Comparison of ENCODE assay signal across 9 cellular contexts in the genomic region with DNA sequence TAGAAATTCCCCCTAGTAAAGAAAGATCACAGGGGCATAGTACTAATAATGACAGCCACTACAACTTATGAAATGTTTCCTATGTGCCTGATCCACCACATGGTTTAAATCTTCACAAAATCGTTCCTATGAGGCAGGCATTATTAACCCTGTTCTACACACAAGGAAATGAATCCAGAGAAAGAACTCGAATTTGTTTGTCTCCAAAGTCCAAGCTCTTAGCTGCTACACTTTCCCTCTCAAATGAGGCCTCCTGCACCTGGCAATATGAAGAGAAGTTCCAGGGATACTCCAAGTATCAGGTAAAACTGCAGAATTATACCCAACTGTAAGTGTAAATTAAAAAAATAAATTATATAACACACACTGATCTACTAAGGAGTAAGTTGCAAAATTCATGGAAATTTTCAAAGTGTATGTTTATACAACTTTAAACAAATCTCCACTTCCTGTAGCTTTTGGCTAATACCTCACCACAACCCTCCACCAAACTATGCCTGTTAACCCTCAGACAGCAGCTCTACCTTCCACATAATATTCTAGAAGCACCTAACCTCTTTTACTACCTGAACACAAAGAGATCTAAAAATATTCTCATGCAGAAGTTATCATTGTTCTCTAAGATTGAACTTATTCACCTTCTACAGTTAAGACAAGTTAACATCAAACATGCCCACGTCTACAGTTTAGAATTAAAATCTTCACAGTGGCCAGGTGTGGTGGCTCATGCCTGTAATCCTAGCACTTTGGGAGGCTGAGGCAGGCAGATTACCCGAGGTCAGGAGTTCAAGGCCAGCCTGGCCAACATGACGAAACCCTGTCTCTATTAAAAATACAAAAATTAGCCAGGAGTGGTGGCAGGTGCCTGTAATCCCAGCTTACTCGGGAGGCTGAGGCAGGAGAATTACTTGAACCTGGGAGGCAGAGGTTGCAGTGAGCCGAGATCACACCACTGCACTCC. TPM values are rescaled to one million over a fixed set of nuclear protein-coding genes. Genes with fewer than 3 reads are reported as not detected.
DNase-seq lines count a peak whose midpoint lies in the region; ATAC-seq and TF ChIP-seq lines count a peak whose summit lies in the region.
"Had no signal": no experiment of that assay in that cellular context is flagged by ENCODE, and none has a peak within 500 bp of the region (broad histone marks: within the 10 kb centered on the region; RNA-seq: fewer than 3 reads in every experiment).

No MANE protein-coding gene starts in this region.

- peaks cover 0 to 72% (median 18%) of the 10 kb centered on the region in 11 experiments; a peak in 12 of 22 replicates for H4K20me1 ChIP-seq in BLaER1 treated with 17β-estradiol and CSF1 and Interleukin-3, amounts not matched to agents 10 nM and 100 nM

- peaks cover 0 to 11% (median 2%) of the 10 kb centered on the region in 11 experiments; a peak in 7 of 22 replicates for H3K9me3 ChIP-seq in BLaER1 treated with 17β-estradiol and CSF1 and Interleukin-3, amounts not matched to agents 10 nM and 100 nM (replicated peaks in 1 of 11)
- H3K9me3 ChIP-seq in colonic mucosa: no peaks in the 10 kb centered on the region

- H3K4me3 ChIP-seq in BLaER1 treated with 17β-estradiol and CSF1 and Interleukin-3, amounts not matched to agents 10 nM and 100 nM: peak overlapping the region in 5 of 10 experiments; percentile 5 to 93 (median 69); a peak in 7 of 20 replicates
- peak overlapping the region; percentile 69 for H3K4me3 ChIP-seq in Jurkat, Clone E6-1 (ENCODE audit: low read length)
- H3K4me3 ChIP-seq in colonic mucosa: peak overlapping the region; percentile 11

- no peaks in the 10 kb centered on the region for H3K9me3 Mint-ChIP-seq in neural crest cell

- H3K4me2 ChIP-seq in BLaER1 treated with 17β-estradiol and CSF1 and Interleukin-3, amounts not matched to agents 10 nM and 100 nM: peak overlapping the region; percentile 61 to 92 (median 79)

- peak overlapping the region in 2 of 11 experiments; percentile 94; a peak in 4 of 22 replicates for H3K9ac ChIP-seq in BLaER1 treated with 17β-estradiol and CSF1 and Interleukin-3, amounts not matched to agents 10 nM and 100 nM
- peak overlapping the region in 1 of 2 donors; percentile 56 for H3K9ac ChIP-seq in colonic mucosa (ENCODE audit: low read depth in 2 of 2, low read length in 2 of 2)

- peaks cover 42% of the 10 kb centered on the region for H3K27me3 Mint-ChIP-seq in neural crest cell (ENCODE audit: low read depth)

- peaks cover 0 to 39% (median 21%) of the 10 kb centered on the region in 11 experiments; a peak in 15 of 22 replicates for H3K36me3 ChIP-seq in BLaER1 treated with 17β-estradiol and CSF1 and Interleukin-3, amounts not matched to agents 10 nM and 100 nM
- H3K36me3 ChIP-seq in colonic mucosa: no peaks in the 10 kb centered on the region

- no peak overlapping the region for H3K27ac ChIP-seq in BLaER1 treated with 17β-estradiol and CSF1 and Interleukin-3, amounts not matched to agents 10 nM and 100 nM
- H3K27ac ChIP-seq in colonic mucosa: peak overlapping the region; percentile 65

- ATAC-seq in HG02571 (IDR thresholded peaks at IDR 0.05; ENCODE audit: unreplicated experiment): no peak

- peak; percentile 77 for DNase-seq in Jurkat, Clone E6-1 (ENCODE audit: low read depth, low spot score)
- DNase-seq in colonic mucosa (no peak), neural crest cell (ENCODE audit: low read depth, low spot score) (no peak), DMS153 treated with DMSO at 0.1 percent for 48 hours (lab: John Stamatoyannopoulos, UW; ENCODE audit: unreplicated experiment) (no peak), NCI-H187 (lab: John Stamatoyannopoulos, UW) (no peak), NCI-H748 treated with DMSO at 0.1 percent for 48 hours (lab: John Stamatoyannopoulos, UW) (no peak)
- DNase-seq: activated CD4-positive, CD25-positive, alpha-beta regulatory T cell treated with anti-CD3 and anti-CD28 coated beads, Interleukin-2, amount 50 U/mL, for 72 hours had no signal

- H3K4me3 Mint-ChIP-seq in neural crest cell: peak overlapping the region; percentile 32

- intact Hi-C loops in colonic mucosa (cut with DNase I): loop anchor here (10.0 kb wide), 1 partner anchor 73 kb away; no protein-coding TSS in a partner anchor

- no peak overlapping the region for H3K27ac Mint-ChIP-seq in neural crest cell (ENCODE audit: unreplicated experiment)

- peaks cover 20% of the 10 kb centered on the region for H3K4me1 Mint-ChIP-seq in neural crest cell

- H3K4me1 ChIP-seq in BLaER1 treated with 17β-estradiol and CSF1 and Interleukin-3, amounts not matched to agents 10 nM and 100 nM: peaks cover 37 to 69% (median 41%) of the 10 kb centered on the region in 10 experiments
- H3K4me1 ChIP-seq in colonic mucosa: peaks cover 6% of the 10 kb centered on the region

- no peak for TF ChIP-seq CTCF in colonic mucosa (IDR thresholded peaks at IDR 0.05)
- TF ChIP-seq CTCF in neural crest cell (conservative IDR thresholded peaks at IDR 0.05): no peak

- H3K27me3 ChIP-seq in BLaER1 treated with 17β-estradiol and CSF1 and Interleukin-3, amounts not matched to agents 10 nM and 100 nM: peaks cover 0 to 28% (median 9%) of the 10 kb centered on the region in 11 experiments; a peak in 8 of 22 replicates
- no peaks in the 10 kb centered on the region for H3K27me3 ChIP-seq in colonic mucosa

- H3K36me3 Mint-ChIP-seq in neural crest cell (ENCODE audit: low read depth): no peaks in the 10 kb centered on the region

RNA-seq across cellular contexts. Expression of a gene that starts 2.9 kb away (rescaled TPM):
- polyA plus RNA-seq in Jurkat, Clone E6-1 (2012; ENCODE audit: insufficient read depth, insufficient read length): 16.3 TPM
- 100 to 1,000 TPM; 103 to 125 TPM for total RNA-seq in colonic mucosa
- total RNA-seq in neural crest cell: 11.5 and 12.2 TPM in 2 replicates
